In the genomic region with DNA sequence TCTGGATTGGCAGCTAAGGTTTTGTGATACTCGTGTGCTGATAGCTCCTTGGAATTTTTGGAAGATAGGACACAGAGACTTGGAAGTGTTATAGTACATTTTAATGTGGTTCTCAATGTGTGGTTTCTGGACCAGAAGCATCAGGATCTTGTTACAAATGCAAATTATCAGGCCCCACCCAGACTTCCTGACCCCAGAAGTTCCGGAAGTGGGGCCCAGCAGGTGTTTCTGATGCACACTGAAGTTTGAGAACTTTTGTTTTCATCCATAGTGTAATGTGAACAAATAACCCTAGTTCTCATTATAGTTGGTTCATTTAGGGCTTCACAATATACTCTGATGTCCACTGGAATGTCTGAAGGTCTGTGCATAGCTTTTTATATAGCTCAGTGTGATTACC, we compare ENCODE assay signal across 12 cellular contexts. TPM values are rescaled to one million over a fixed set of nuclear protein-coding genes. Genes with fewer than 3 reads are reported as not detected.
DNase-seq lines count a peak whose midpoint lies in the region; ATAC-seq and TF ChIP-seq lines count a peak whose summit lies in the region.
"Had no signal": no experiment of that assay in that cellular context is flagged by ENCODE, and none has a peak within 500 bp of the region (broad histone marks: within the 10 kb centered on the region; RNA-seq: fewer than 3 reads in every experiment).

No MANE protein-coding gene starts in this region.

- peak; percentile 48 for ATAC-seq in GM19025 (IDR thresholded peaks at IDR 0.05; ENCODE audit: low read depth, unreplicated experiment)
- peak; percentile 63 for ATAC-seq in HG03066 (IDR thresholded peaks at IDR 0.05; ENCODE audit: low read depth, unreplicated experiment)
- ATAC-seq in activated CD8-positive, alpha-beta T cell treated with anti-CD3 and anti-CD28 coated beads, Interleukin-2, amount 10 ng/mL, durations not matched to agents 7 days and 5 days: no peak
- ATAC-seq in lower lobe of right lung: no peak
- ATAC-seq: right cardiac atrium had no signal

- peak overlapping the region in 7 of 8 donors; percentile 22 to 65 (median 40) for H3K4me3 Mint-ChIP-seq in CD4-positive, alpha-beta memory T cell
- H3K4me3 Mint-ChIP-seq in activated CD8-positive, alpha-beta T cell treated with anti-CD3 and anti-CD28 coated beads, Interleukin-2, amount 10 ng/mL, durations not matched to agents 7 days and 5 days: no peak overlapping the region

- no peak overlapping the region for H3K4me3 ChIP-seq in CD4-positive, alpha-beta memory T cell (ENCODE audit: low read length in 2 of 2)
- no peak overlapping the region for H3K4me3 ChIP-seq in lower lobe of right lung

- peaks cover 5 to 28% (median 14%) of the 10 kb centered on the region in 4 donors for H3K4me1 Mint-ChIP-seq in CD4-positive, alpha-beta memory T cell
- peaks cover 17% of the 10 kb centered on the region for H3K4me1 Mint-ChIP-seq in activated CD8-positive, alpha-beta T cell treated with anti-CD3 and anti-CD28 coated beads, Interleukin-2, amount 10 ng/mL, durations not matched to agents 7 days and 5 days (ENCODE audit: low read depth)

- H3K27me3 ChIP-seq in CD4-positive, alpha-beta memory T cell (ENCODE audit: insufficient read depth, low read length): no peaks in the 10 kb centered on the region
- no peaks in the 10 kb centered on the region for H3K27me3 ChIP-seq in lower lobe of right lung (ENCODE audit: low read depth)

- no peaks in the 10 kb centered on the region for H3K36me3 Mint-ChIP-seq in CD4-positive, alpha-beta memory T cell
- H3K36me3 Mint-ChIP-seq in activated CD8-positive, alpha-beta T cell treated with anti-CD3 and anti-CD28 coated beads, Interleukin-2, amount 10 ng/mL, durations not matched to agents 7 days and 5 days (ENCODE audit: low read depth): no peaks in the 10 kb centered on the region

- H3K27ac Mint-ChIP-seq in CD4-positive, alpha-beta memory T cell: peak overlapping the region in 6 of 7 donors; percentile 63 to 90 (median 78)
- peak overlapping the region; percentile 66 for H3K27ac Mint-ChIP-seq in activated CD8-positive, alpha-beta T cell treated with anti-CD3 and anti-CD28 coated beads, Interleukin-2, amount 10 ng/mL, durations not matched to agents 7 days and 5 days

- CTCF ChIA-PET in CD4-positive, alpha-beta memory T cell (lab: Charles Lee; ENCODE audit: partially characterized antibody): no interaction called here
- CTCF ChIA-PET in activated CD8-positive, alpha-beta T cell treated with anti-CD3 and anti-CD28 coated beads, Interleukin-2, amount 10 ng/mL, durations not matched to agents 7 days and 5 days (lab: Charles Lee): interaction anchor here (0.8 kb wide), 1 partner anchor 39 kb away, joined by 3 read pairs; no protein-coding TSS in a partner anchor

- no peaks in the 10 kb centered on the region for H3K27me3 Mint-ChIP-seq in CD4-positive, alpha-beta memory T cell
- H3K27me3 Mint-ChIP-seq in activated CD8-positive, alpha-beta T cell treated with anti-CD3 and anti-CD28 coated beads, Interleukin-2, amount 10 ng/mL, durations not matched to agents 7 days and 5 days (ENCODE audit: low read depth): no peaks in the 10 kb centered on the region

- H3K4me1 ChIP-seq in CD4-positive, alpha-beta memory T cell (ENCODE audit: insufficient read depth, low read length): peaks cover 28% of the 10 kb centered on the region
- no peaks in the 10 kb centered on the region for H3K4me1 ChIP-seq in lower lobe of right lung

- no peaks in the 10 kb centered on the region for H3K9me3 Mint-ChIP-seq in CD4-positive, alpha-beta memory T cell
- H3K9me3 Mint-ChIP-seq in activated CD8-positive, alpha-beta T cell treated with anti-CD3 and anti-CD28 coated beads, Interleukin-2, amount 10 ng/mL, durations not matched to agents 7 days and 5 days (ENCODE audit: insufficient read depth): no peaks in the 10 kb centered on the region

- intact Hi-C loops in CD4-positive, alpha-beta memory T cell (cut with micrococcal nuclease): loop anchor here (1.0 kb wide), 1 partner anchor 39 kb away; no protein-coding TSS in a partner anchor
- intact Hi-C loops in posterior vena cava (cut with DNase I): loop anchor here in 1 of 2 donors (5.0 kb wide), 1 partner anchor 1417 kb away; no protein-coding TSS in a partner anchor
- intact Hi-C loops in lower lobe of right lung (cut with DNase I): no loop called here

- peak overlapping the region; percentile 19 for H3K27ac ChIP-seq in CD4-positive, alpha-beta memory T cell (ENCODE audit: low read depth, low read length)
- H3K27ac ChIP-seq in lower lobe of right lung: no peak overlapping the region

- no peaks in the 10 kb centered on the region for H3K9me3 ChIP-seq in CD4-positive, alpha-beta memory T cell (ENCODE audit: control insufficient read depth in 1 of 2, low read length in 2 of 2)
- no peaks in the 10 kb centered on the region for H3K9me3 ChIP-seq in lower lobe of right lung

- peak; percentile 10 to 34 (median 20) for DNase-seq in CD4-positive, alpha-beta memory T cell
- peak; percentile 23 for DNase-seq in activated CD8-positive, alpha-beta T cell treated with anti-CD3 and anti-CD28 coated beads, Interleukin-2, amount 10 ng/mL, durations not matched to agents 7 days and 5 days
- no peak for DNase-seq in cortex of kidney (lab: John Stamatoyannopoulos, UW)
- no peak for DNase-seq in posterior vena cava (ENCODE audit: low spot score)
- no peak for DNase-seq in stimulated activated CD4-positive, alpha-beta T cell treated with anti-CD3 and anti-CD28 coated beads, Interleukin-12 subunit alpha, Interleukin-12 subunit beta, amount 100 ng/mL, for 4 hours
- DNase-seq in lower lobe of right lung: no peak
- DNase-seq: C1 segment of cervical spinal cord, NCI-H2107, right cardiac atrium had no signal

- TF ChIP-seq CTCF in lower lobe of right lung (IDR thresholded peaks at IDR 0.05): no peak

- no peaks in the 10 kb centered on the region for H3K36me3 ChIP-seq in CD4-positive, alpha-beta memory T cell (ENCODE audit: insufficient read depth, low read length)
- no peaks in the 10 kb centered on the region for H3K36me3 ChIP-seq in lower lobe of right lung

- POLR2A ChIA-PET in CD4-positive, alpha-beta memory T cell (lab: Charles Lee; ENCODE audit: partially characterized antibody): no interaction called here
- POLR2A ChIA-PET in activated CD8-positive, alpha-beta T cell treated with anti-CD3 and anti-CD28 coated beads, Interleukin-2, amount 10 ng/mL, durations not matched to agents 7 days and 5 days (lab: Charles Lee): no interaction called here

RNA-seq across cellular contexts. Expression of a gene that starts 49.6 kb away (rescaled TPM):
- total RNA-seq in CD4-positive, alpha-beta memory T cell: 10 to 100 TPM; 44.2 to 45.8 TPM
- 100 to 1,000 TPM in 1 of 2 donors, 10 to 100 TPM in 1; 83.0 to 155 TPM for polyA plus RNA-seq in CD4-positive, alpha-beta memory T cell
- 10 to 100 TPM; 36.8 to 37.9 TPM for total RNA-seq in activated CD8-positive, alpha-beta T cell treated with anti-CD3 and anti-CD28 coated beads, Interleukin-2, amount 10 ng/mL, durations not matched to agents 7 days and 5 days
- total RNA-seq in posterior vena cava (100 to 1,000 TPM in 1 of 2 donors, 10 to 100 TPM in 1; 92.5 to 102 TPM), lower lobe of right lung (156 TPM)

RNA-seq across cellular contexts. Expression of a gene that starts 57.6 kb away (rescaled TPM):
- total RNA-seq in CD4-positive, alpha-beta memory T cell: not detected
- polyA plus RNA-seq in CD4-positive, alpha-beta memory T cell: not detected
- total RNA-seq in activated CD8-positive, alpha-beta T cell treated with anti-CD3 and anti-CD28 coated beads, Interleukin-2, amount 10 ng/mL, durations not matched to agents 7 days and 5 days: not detected
- total RNA-seq in posterior vena cava (not detected), lower lobe of right lung (not detected)
- total RNA-seq: mucosa of gallbladder had no signal

Comparison
In these comparisons a context has a peak if more than half of its experiments do, and no peak if none do; other contexts are left out.
1. DNase-seq: peak in CD4-positive, alpha-beta memory T cell (5 of 5) and activated CD8-positive, alpha-beta T cell treated with anti-CD3 and anti-CD28 coated beads, Interleukin-2, amount 10 ng/mL, durations not matched to agents 7 days and 5 days (single experiment); none in cortex of kidney (single experiment), posterior vena cava (single experiment), stimulated activated CD4-positive, alpha-beta T cell treated with anti-CD3 and anti-CD28 coated beads, Interleukin-12 subunit alpha, Interleukin-12 subunit beta, amount 100 ng/mL, for 4 hours (single experiment) and lower lobe of right lung (single experiment).
2. ATAC-seq: peak in GM19025 (single experiment) and HG03066 (single experiment); none in activated CD8-positive, alpha-beta T cell treated with anti-CD3 and anti-CD28 coated beads, Interleukin-2, amount 10 ng/mL, durations not matched to agents 7 days and 5 days (single experiment) and lower lobe of right lung (0 of 2).